In genomic region chr14:102804858-102805257, GRCh38 we compare ENCODE assay signal across 16 cellular contexts. TPM values are rescaled to one million over a fixed set of nuclear protein-coding genes. Genes with fewer than 3 reads are reported as not detected.
DNase-seq lines count a peak whose midpoint lies in the region; ATAC-seq, FAIRE-seq and TF ChIP-seq lines count a peak whose summit lies in the region.
"Had no signal": no experiment of that assay in that cellular context is flagged by ENCODE, and none has a peak within 500 bp of the region (broad histone marks: within the 10 kb centered on the region; RNA-seq: fewer than 3 reads in every experiment).

No MANE protein-coding gene starts in this region.

- peaks cover 74% of the 10 kb centered on the region for H3K4me1 Mint-ChIP-seq in activated CD4-positive, alpha-beta T cell treated with anti-CD3 and anti-CD28 coated beads for 36 hours
- peaks cover 57% of the 10 kb centered on the region for H3K4me1 Mint-ChIP-seq in activated CD8-positive, alpha-beta T cell treated with anti-CD3 and anti-CD28 coated beads for 36 hours (ENCODE audit: low read depth)
- peaks cover 45 to 65% (median 59%) of the 10 kb centered on the region in 7 donors for H3K4me1 Mint-ChIP-seq in naive thymus-derived CD4-positive, alpha-beta T cell

- H3K36me3 ChIP-seq in naive thymus-derived CD4-positive, alpha-beta T cell (ENCODE audit: control insufficient read depth in 2 of 3, insufficient read depth in 3 of 3, low read length in 3 of 3): peaks cover 0 to 6% (median 4%) of the 10 kb centered on the region in 3 experiments
- no peaks in the 10 kb centered on the region for H3K36me3 ChIP-seq in kidney (ENCODE audit: control insufficient read depth in 1 of 2, insufficient read depth in 2 of 2, low read length in 2 of 2)
- H3K36me3 ChIP-seq: brain microvascular endothelial cell had no signal

- intact Hi-C loops in activated CD4-positive, alpha-beta T cell treated with anti-CD3 and anti-CD28 coated beads for 36 hours (cut with DNase I, micrococcal nuclease): loop anchor here (1.0 to 10.0 kb wide), 9 partner anchors 10 to 993 kb away; partner anchors contain the start of genes CINP (in 1 of the 2), EIF5 (in 1 of the 2), TECPR2 (in 1 of the 2) and TRAF3 (in 1 of the 2)
- intact Hi-C loops in activated CD8-positive, alpha-beta T cell treated with anti-CD3 and anti-CD28 coated beads for 36 hours (cut with micrococcal nuclease): no loop called here
- intact Hi-C loops in naive thymus-derived CD4-positive, alpha-beta T cell (cut with micrococcal nuclease): loop anchor here (1.0 to 5.0 kb wide), 5 partner anchors 10 to 47 kb away; no protein-coding TSS in a partner anchor
- intact Hi-C loops in kidney (cut with DNase I): no loop called here

- no peaks in the 10 kb centered on the region for H3K27me3 Mint-ChIP-seq in activated CD4-positive, alpha-beta T cell treated with anti-CD3 and anti-CD28 coated beads for 36 hours
- no peaks in the 10 kb centered on the region for H3K27me3 Mint-ChIP-seq in activated CD8-positive, alpha-beta T cell treated with anti-CD3 and anti-CD28 coated beads for 36 hours
- H3K27me3 Mint-ChIP-seq in naive thymus-derived CD4-positive, alpha-beta T cell: no peaks in the 10 kb centered on the region
- H3K27me3 Mint-ChIP-seq: dendritic cell treated with granulocyte-macrophage colony-stimulating factor and Interleukin-4, amounts not matched to agents 40 ng/mL and 50 ng/mL, for 4 days had no signal

- H3K27ac ChIP-seq in naive thymus-derived CD4-positive, alpha-beta T cell (ENCODE audit: low read depth, low read length): no peak overlapping the region
- H3K27ac ChIP-seq in kidney (ENCODE audit: low read depth in 2 of 2, low read length in 2 of 2): no peak overlapping the region
- H3K27ac ChIP-seq: brain microvascular endothelial cell had no signal

- H3K9me3 ChIP-seq in naive thymus-derived CD4-positive, alpha-beta T cell (ENCODE audit: control insufficient read depth in 2 of 3, low read length in 3 of 3): no peaks in the 10 kb centered on the region
- no peaks in the 10 kb centered on the region for H3K9me3 ChIP-seq in kidney (ENCODE audit: control insufficient read depth in 1 of 2, low read length in 2 of 2)

- H3K27ac Mint-ChIP-seq in activated CD4-positive, alpha-beta T cell treated with anti-CD3 and anti-CD28 coated beads for 36 hours: peak overlapping the region; percentile 96
- H3K27ac Mint-ChIP-seq in activated CD8-positive, alpha-beta T cell treated with anti-CD3 and anti-CD28 coated beads for 36 hours: peak overlapping the region; percentile 93
- peak overlapping the region; percentile 44 to 94 (median 78) for H3K27ac Mint-ChIP-seq in naive thymus-derived CD4-positive, alpha-beta T cell
- H3K27ac Mint-ChIP-seq: dendritic cell treated with granulocyte-macrophage colony-stimulating factor and Interleukin-4, amounts not matched to agents 40 ng/mL and 50 ng/mL, for 4 days; nephron progenitor cell had no signal

- peaks cover 46% of the 10 kb centered on the region for H3K36me3 Mint-ChIP-seq in activated CD4-positive, alpha-beta T cell treated with anti-CD3 and anti-CD28 coated beads for 36 hours (ENCODE audit: low read depth)
- H3K36me3 Mint-ChIP-seq in activated CD8-positive, alpha-beta T cell treated with anti-CD3 and anti-CD28 coated beads for 36 hours (ENCODE audit: low read depth): peaks cover 21% of the 10 kb centered on the region
- H3K36me3 Mint-ChIP-seq in naive thymus-derived CD4-positive, alpha-beta T cell: peaks cover 0 to 24% (median 15%) of the 10 kb centered on the region in 5 donors

- no peaks in the 10 kb centered on the region for H3K27me3 ChIP-seq in naive thymus-derived CD4-positive, alpha-beta T cell (ENCODE audit: control insufficient read depth in 2 of 2, insufficient read depth in 2 of 2, low read length in 2 of 2)
- H3K27me3 ChIP-seq: brain microvascular endothelial cell had no signal

- CTCF ChIA-PET in activated CD4-positive, alpha-beta T cell treated with anti-CD3 and anti-CD28 coated beads for 36 hours (lab: Charles Lee): no interaction called here
- CTCF ChIA-PET in activated CD8-positive, alpha-beta T cell treated with anti-CD3 and anti-CD28 coated beads for 36 hours (lab: Charles Lee): interaction anchor here (1.7 kb wide), 1 partner anchor 15 kb away, joined by 5 read pairs; no protein-coding TSS in a partner anchor
- CTCF ChIA-PET in naive thymus-derived CD4-positive, alpha-beta T cell (lab: Charles Lee): no interaction called here

- FAIRE-seq in GM19239 (lab: Jason Lieb, UNC) (peak; percentile 18), kidney (lab: Jason Lieb, UNC) (no peak)

- H3K4me3 ChIP-seq in naive thymus-derived CD4-positive, alpha-beta T cell (ENCODE audit: low read length): no peak overlapping the region
- H3K4me3 ChIP-seq in kidney (ENCODE audit: low read length in 2 of 2): no peak overlapping the region
- H3K4me3 ChIP-seq: lung had no signal

- H3K4me1 ChIP-seq in naive thymus-derived CD4-positive, alpha-beta T cell (ENCODE audit: control insufficient read depth in 2 of 2, insufficient read depth in 2 of 2, low read length in 2 of 2): peaks cover 30 to 36% of the 10 kb centered on the region in 2 donors
- peaks cover 0 to 2% of the 10 kb centered on the region in 2 donors for H3K4me1 ChIP-seq in kidney (ENCODE audit: control insufficient read depth in 1 of 2, insufficient read depth in 1 of 2, low read depth in 1 of 2, low read length in 2 of 2)

- H3K4me3 Mint-ChIP-seq in activated CD4-positive, alpha-beta T cell treated with anti-CD3 and anti-CD28 coated beads for 36 hours: peak overlapping the region; percentile 65
- H3K4me3 Mint-ChIP-seq in activated CD8-positive, alpha-beta T cell treated with anti-CD3 and anti-CD28 coated beads for 36 hours: peak overlapping the region; percentile 50
- H3K4me3 Mint-ChIP-seq in naive thymus-derived CD4-positive, alpha-beta T cell: peak overlapping the region in 9 of 10 donors; percentile 27 to 84 (median 63)
- H3K4me3 Mint-ChIP-seq: CD14-positive monocyte; dendritic cell treated with granulocyte-macrophage colony-stimulating factor and Interleukin-4, amounts not matched to agents 40 ng/mL and 50 ng/mL, for 4 days; nephron progenitor cell had no signal

- POLR2A ChIA-PET in activated CD4-positive, alpha-beta T cell treated with anti-CD3 and anti-CD28 coated beads for 36 hours (lab: Charles Lee): interaction anchor here (3.1 kb wide), 1 partner anchor 17 kb away, joined by 21 read pairs; no protein-coding TSS in a partner anchor
- POLR2A ChIA-PET in activated CD8-positive, alpha-beta T cell treated with anti-CD3 and anti-CD28 coated beads for 36 hours (lab: Charles Lee): interaction anchor here (1.3 kb wide), 1 partner anchor 14 kb away, joined by 3 read pairs; no protein-coding TSS in a partner anchor
- POLR2A ChIA-PET in naive thymus-derived CD4-positive, alpha-beta T cell (lab: Charles Lee): no interaction called here

- H3K9me3 Mint-ChIP-seq in activated CD4-positive, alpha-beta T cell treated with anti-CD3 and anti-CD28 coated beads for 36 hours (ENCODE audit: low read depth): no peaks in the 10 kb centered on the region
- no peaks in the 10 kb centered on the region for H3K9me3 Mint-ChIP-seq in activated CD8-positive, alpha-beta T cell treated with anti-CD3 and anti-CD28 coated beads for 36 hours
- H3K9me3 Mint-ChIP-seq in naive thymus-derived CD4-positive, alpha-beta T cell: peaks cover 0 to 4% (median 0%) of the 10 kb centered on the region in 11 donors
- H3K9me3 Mint-ChIP-seq: CD14-positive monocyte; dendritic cell treated with granulocyte-macrophage colony-stimulating factor and Interleukin-4, amounts not matched to agents 40 ng/mL and 50 ng/mL, for 4 days; nephron progenitor cell had no signal

- TF ChIP-seq CTCF in activated CD8-positive, alpha-beta T cell treated with anti-CD3 and anti-CD28 coated beads for 36 hours (IDR thresholded peaks at IDR 0.05): no peak
- no peak for TF ChIP-seq CTCF in kidney (IDR thresholded peaks at IDR 0.05; ENCODE audit: borderline replicate concordance, extremely low read depth, insufficient read depth)

- H3K9ac ChIP-seq in kidney (ENCODE audit: low read length in 2 of 2): no peak overlapping the region

- no peak for DNase-seq in activated CD4-positive, alpha-beta T cell treated with anti-CD3 and anti-CD28 coated beads for 36 hours
- no peak for DNase-seq in activated CD4-positive, alpha-beta T cell treated with anti-CD3 and anti-CD28 coated beads for 1 hour
- DNase-seq in GM19239 (ENCODE audit: insufficient read length, low spot score) (no peak), kidney (no peak)
- no peak for DNase-seq in activated CD8-positive, alpha-beta T cell treated with anti-CD3 and anti-CD28 coated beads for 36 hours
- DNase-seq in naive thymus-derived CD4-positive, alpha-beta T cell: no peak
- no peak for DNase-seq in effector CD4-positive, alpha-beta T cell
- DNase-seq: activated gamma-delta T cell, KG1, NCI-H2227 treated with DMSO at 0.1 percent for 48 hours, nephron progenitor cell had no signal

- ATAC-seq in activated CD4-positive, alpha-beta T cell treated with anti-CD3 and anti-CD28 coated beads for 36 hours: no peak
- no peak for ATAC-seq in activated CD8-positive, alpha-beta T cell treated with anti-CD3 and anti-CD28 coated beads for 36 hours
- no peak for ATAC-seq in naive thymus-derived CD4-positive, alpha-beta T cell
- ATAC-seq in HG02981 (IDR thresholded peaks at IDR 0.05; ENCODE audit: unreplicated experiment): no peak

RNA-seq across cellular contexts. Expression of gene TRAF3, which starts 27.6 kb away (rescaled TPM):
- total RNA-seq in activated CD4-positive, alpha-beta T cell treated with anti-CD3 and anti-CD28 coated beads for 36 hours: 10 to 100 TPM; 66.4 to 83.7 TPM
- total RNA-seq in activated CD8-positive, alpha-beta T cell treated with anti-CD3 and anti-CD28 coated beads for 36 hours: 10 to 100 TPM; 39.1 to 40.2 TPM
- total RNA-seq in naive thymus-derived CD4-positive, alpha-beta T cell: 10 to 100 TPM; 27.7 to 74.4 (median 44.1) TPM
- polyA plus RNA-seq in naive thymus-derived CD4-positive, alpha-beta T cell: 10 to 100 TPM; 16.1 to 23.8 TPM
- total RNA-seq in kidney: 35.4 TPM
- polyA plus RNA-seq in kidney (ENCODE audit: insufficient read depth, low read depth, low replicate concordance): 5.2 TPM

Comparison
In these comparisons a context has a peak if more than half of its experiments do, and no peak if none do; other contexts are left out.
1. intact Hi-C loops: an anchor here in activated CD4-positive, alpha-beta T cell treated with anti-CD3 and anti-CD28 coated beads for 36 hours (1.0 to 10.0 kb wide) and naive thymus-derived CD4-positive, alpha-beta T cell (1.0 to 5.0 kb wide); none called in activated CD8-positive, alpha-beta T cell treated with anti-CD3 and anti-CD28 coated beads for 36 hours and kidney.